Comparison of ENCODE assay signal across 8 cellular contexts in genomic region chr12:1662761-1663439, GRCh38. TPM values are rescaled to one million over a fixed set of nuclear protein-coding genes. Genes with fewer than 3 reads are reported as not detected.
DNase-seq lines count a peak whose midpoint lies in the region; ATAC-seq and FAIRE-seq lines count a peak whose summit lies in the region.

No MANE protein-coding gene starts in this region.

- no peaks in the 10 kb centered on the region for H3K27me3 ChIP-seq in mesenchymal stem cell (ENCODE audit: control insufficient read depth in 1 of 2, insufficient read depth in 1 of 2, low read length in 2 of 2)

- H3K36me3 ChIP-seq in ES-I3 (ENCODE audit: insufficient read depth, low read length) (no peaks in the 10 kb centered on the region), mesenchymal stem cell (ENCODE audit: control insufficient read depth in 1 of 2, insufficient read depth in 2 of 2, low read depth in 1 of 2, low read length in 2 of 2) (no peaks in the 10 kb centered on the region)

- WGBS in mesenchymal stem cell: 6% methylated on average over 46 of the region's 46 CpGs

- H2BK120ac ChIP-seq in mesenchymal stem cell (ENCODE audit: low read depth, low read length): peak overlapping the region; percentile 27

- no peaks in the 10 kb centered on the region for H3K27me3 Mint-ChIP-seq in T-cell

- DNase-seq in T-cell: peak in 16 of 34 experiments; percentile 12 to 51 (median 20)
- DNase-seq in mesenchymal stem cell: peak; percentile 71
- no peak for DNase-seq in amniotic stem cell (lab: John Stamatoyannopoulos, UW)
- no peak for DNase-seq in urothelium cell line (ENCODE audit: low spot score)
- DNase-seq in OCI-M2 (lab: John Stamatoyannopoulos, UW; ENCODE audit: unreplicated experiment): no peak
- no peak for DNase-seq in NCI-H748 treated with DMSO at 0.1 percent for 48 hours (lab: John Stamatoyannopoulos, UW)

- CTCF ChIA-PET in T-cell (lab: Charles Lee): no interaction called here

- H3K9me3 ChIP-seq in ES-I3 (ENCODE audit: control insufficient read depth, insufficient read depth, low read length) (no peaks in the 10 kb centered on the region), mesenchymal stem cell (ENCODE audit: control insufficient read depth, low read length) (no peaks in the 10 kb centered on the region)

- peak overlapping the region; percentile 87 for H4K8ac ChIP-seq in mesenchymal stem cell (ENCODE audit: low read length)

- no peak overlapping the region for H3K4me3 ChIP-seq in mesenchymal stem cell (ENCODE audit: insufficient read depth in 1 of 2, low read depth in 1 of 2, low read length in 2 of 2)

- H2BK5ac ChIP-seq in mesenchymal stem cell (ENCODE audit: low read depth, low read length, poor library complexity, severe bottlenecking): no peak overlapping the region

- H3K4me3 Mint-ChIP-seq in T-cell: peak overlapping the region; percentile 66 to 83 (median 67)

- ATAC-seq in T-cell (replicated peaks in 1 of 4): no peak

- POLR2A ChIA-PET in T-cell (lab: Charles Lee): no interaction called here

- no peaks in the 10 kb centered on the region for H3K36me3 Mint-ChIP-seq in T-cell

- H4K91ac ChIP-seq in mesenchymal stem cell (ENCODE audit: low read length): peak overlapping the region; percentile 34

- H3K4me1 Mint-ChIP-seq in T-cell: peaks cover 42 to 52% (median 49%) of the 10 kb centered on the region in 3 donors

- peaks cover 5% of the 10 kb centered on the region; the same call in 1 of the 2 replicates for H3K4me1 ChIP-seq in ES-I3 (ENCODE audit: insufficient read depth, low read length)
- peaks cover 6% of the 10 kb centered on the region for H3K4me1 ChIP-seq in mesenchymal stem cell (ENCODE audit: control insufficient read depth, insufficient read depth, low read depth, low read length)

- H3K79me1 ChIP-seq in mesenchymal stem cell (replicated peaks; ENCODE audit: low read length, poor library complexity, severe bottlenecking): no peaks in the 10 kb centered on the region

- peak overlapping the region; percentile 54 for H3K27ac ChIP-seq in cingulate gyrus (ENCODE audit: low read depth, low read length)
- H3K27ac ChIP-seq in mesenchymal stem cell (ENCODE audit: low read length, poor library complexity, severe bottlenecking): no peak overlapping the region

- peak overlapping the region; percentile 57 for H2BK15ac ChIP-seq in mesenchymal stem cell (ENCODE audit: low read depth, poor library complexity, severe bottlenecking)

- H3K18ac ChIP-seq in mesenchymal stem cell (ENCODE audit: low read depth in 1 of 2, low read length in 2 of 2): peak overlapping the region; percentile 45 to 84

- H2AK5ac ChIP-seq in mesenchymal stem cell (ENCODE audit: low read length, severe bottlenecking): no peak overlapping the region

- H2BK12ac ChIP-seq in mesenchymal stem cell (ENCODE audit: low read length in 2 of 2): peak overlapping the region in 1 of 2 experiments; percentile 65

- no peak overlapping the region for H3K4ac ChIP-seq in mesenchymal stem cell (ENCODE audit: low read depth in 1 of 2, low read length in 2 of 2)

- no peak for FAIRE-seq in urothelium cell line (lab: Jason Lieb, UNC)

- H3K9me3 Mint-ChIP-seq in T-cell: no peaks in the 10 kb centered on the region

- no peak overlapping the region for H3K14ac ChIP-seq in mesenchymal stem cell (ENCODE audit: low read length in 2 of 2)

- peak overlapping the region; percentile 92 for H2AFZ ChIP-seq in mesenchymal stem cell (ENCODE audit: low read depth, low read length)

- peak overlapping the region; percentile 86 to 90 for H3K27ac Mint-ChIP-seq in T-cell

- no peak overlapping the region for H3K23ac ChIP-seq in mesenchymal stem cell (ENCODE audit: low read length in 2 of 2)

- H3K4me2 ChIP-seq in mesenchymal stem cell (ENCODE audit: low read length, poor library complexity, severe bottlenecking): peak overlapping the region; percentile 49

- peak overlapping the region; percentile 47; the same call in 1 of the 2 replicates for H3K9ac ChIP-seq in ES-I3 (ENCODE audit: low read depth, low read length)
- no peak overlapping the region for H3K9ac ChIP-seq in mesenchymal stem cell (ENCODE audit: low read length)

RNA-seq across cellular contexts. Expression of gene ADIPOR2, which starts 28.0 kb away (rescaled TPM):
- total RNA-seq in T-cell: 10 to 100 TPM; 21.7 to 35.0 (median 33.4) TPM
- 34.4 TPM for polyA plus RNA-seq in mesenchymal stem cell (2013, experiment 1 of 2)
- 34.5 TPM for polyA plus RNA-seq in mesenchymal stem cell (2013, experiment 2 of 2)

RNA-seq across cellular contexts. Expression of gene WNT5B, which starts 33.9 kb away (rescaled TPM):
- under 1 TPM in 1 of 5 donors, not detected in 4; 0.20 TPM for total RNA-seq in T-cell
- 14.1 TPM for polyA plus RNA-seq in mesenchymal stem cell (2013, experiment 1 of 2)
- polyA plus RNA-seq in mesenchymal stem cell (2013, experiment 2 of 2): 16.0 TPM
